ENCODE assay signal across 13 cellular contexts in the genomic region with DNA sequence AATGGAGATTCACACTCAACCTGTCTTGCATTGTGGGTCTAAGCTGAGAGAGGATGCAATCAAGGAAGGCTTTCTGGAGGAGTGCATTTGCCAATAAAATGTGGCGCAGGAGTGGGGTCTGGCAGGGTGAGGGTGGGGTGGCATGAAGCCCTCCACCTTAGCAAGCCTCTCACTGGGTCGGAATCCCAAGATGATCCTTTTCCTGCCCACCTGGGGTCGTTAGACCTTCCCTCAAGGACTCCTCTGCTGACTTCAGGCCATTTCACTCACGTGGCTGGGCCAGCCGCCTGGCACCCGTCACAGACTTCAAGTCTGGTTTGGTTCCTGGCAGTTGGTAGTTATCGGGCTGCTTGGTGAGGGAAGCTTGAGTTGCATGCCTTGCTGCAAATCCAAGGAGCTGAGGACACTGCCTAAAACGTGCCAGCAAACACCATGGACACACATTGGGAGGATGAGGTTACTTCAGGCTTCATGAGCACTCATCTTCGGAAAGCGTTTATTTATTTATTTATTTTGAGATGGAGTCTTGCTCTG. TPM values are rescaled to one million over a fixed set of nuclear protein-coding genes. Genes with fewer than 3 reads are reported as not detected.
A peak's percentile ranks its signal among the peaks of the same experiment; 100 is the strongest.
DNase-seq lines count a peak whose midpoint lies in the region; ATAC-seq, FAIRE-seq and TF ChIP-seq lines count a peak whose summit lies in the region.
"Had no signal": no experiment of that assay in that cellular context is flagged by ENCODE, and none has a peak within 500 bp of the region (broad histone marks: within the 10 kb centered on the region; RNA-seq: fewer than 3 reads in every experiment).

No MANE protein-coding gene starts in this region.

- H4K20me1 ChIP-seq in OCI-LY1 (ENCODE audit: insufficient read depth, low read length), result no peaks in the 10 kb centered on the region
- H4K20me1 ChIP-seq in K562 (replicated peaks; ENCODE audit: control insufficient read depth, insufficient read depth, low read length), result peaks cover 31% of the 10 kb centered on the region

- TF ChIP-seq EP300 in K562 (IDR thresholded peaks at IDR 0.05; ENCODE audit: low read length), result no peak

- WGBS in heart right ventricle, 2 donors, result 67 to 75% methylated on average over 10 of the region's 10 CpGs
- WGBS in K562 (ENCODE audit: insufficient coverage, low coverage, missing lambda C conversion rate), result 84% methylated on average over 10 of the region's 10 CpGs

- FAIRE-seq in K562 (lab: Jason Lieb, UNC), result no peak
- FAIRE-seq: pancreas had no signal

- intact Hi-C loops in left ventricle myocardium inferior (cut with micrococcal nuclease) (no loop called here), heart right ventricle (cut with DNase I) (loop anchor here in 1 of 10 donors (5.0 kb wide), 1 partner anchor 60 kb away; a partner anchor contains a TSS), K562 (cut with micrococcal nuclease) (no loop called here)

- H2AFZ ChIP-seq in OCI-LY1 (ENCODE audit: low read length), result no peak overlapping the region
- H2AFZ ChIP-seq in K562 (ENCODE audit: low read depth, low read length), result no peak overlapping the region

- H3K27me3 ChIP-seq in left ventricle myocardium inferior (ENCODE audit: low read depth) (no peaks in the 10 kb centered on the region), heart right ventricle (no peaks in the 10 kb centered on the region), OCI-LY1 (ENCODE audit: insufficient read depth, low read length) (no peaks in the 10 kb centered on the region), K562 (ENCODE audit: control insufficient read depth in 2 of 2, insufficient read depth in 2 of 2, low read length in 2 of 2) (no peaks in the 10 kb centered on the region), subcutaneous abdominal adipose tissue (ENCODE audit: control insufficient read depth in 5 of 5, insufficient read depth in 4 of 5, low read length in 5 of 5) (no peaks in the 10 kb centered on the region)
- H3K27me3 ChIP-seq: pancreas had no signal

- H3K4me1 ChIP-seq in left ventricle myocardium inferior, result peaks cover 71% of the 10 kb centered on the region
- H3K4me1 ChIP-seq in heart right ventricle, result peaks cover 17 to 65% (median 51%) of the 10 kb centered on the region in 9 donors
- H3K4me1 ChIP-seq in OCI-LY1 (ENCODE audit: insufficient read depth, low read length, severe bottlenecking), result peaks cover 33% of the 10 kb centered on the region
- peaks cover 41 to 57% of the 10 kb centered on the region in 2 experiments for H3K4me1 ChIP-seq in K562 (replicated peaks in 1 of 2; ENCODE audit: control insufficient read depth in 2 of 2, insufficient read depth in 2 of 2, low read length in 2 of 2)
- peaks cover 9 to 60% (median 41%) of the 10 kb centered on the region in 5 donors for H3K4me1 ChIP-seq in subcutaneous abdominal adipose tissue (ENCODE audit: control insufficient read depth in 5 of 5, insufficient read depth in 5 of 5, low read length in 5 of 5)

- H3K9me1 ChIP-seq in K562 (ENCODE audit: control insufficient read depth, insufficient read depth, low read length), result peaks cover 11% of the 10 kb centered on the region

- no peak overlapping the region; the same call in 1 of the 2 replicates for H3K9ac ChIP-seq in OCI-LY1 (ENCODE audit: low read length)
- H3K9ac ChIP-seq in K562 (ENCODE audit: insufficient read depth in 1 of 2, low read depth in 2 of 2, low read length in 2 of 2), result peak overlapping the region; percentile 5 to 15; a peak in 3 of 4 replicates
- peak overlapping the region in 1 of 5 donors; percentile 28 for H3K9ac ChIP-seq in subcutaneous abdominal adipose tissue (ENCODE audit: low read length in 5 of 5)

- H3K9me3 ChIP-seq in left ventricle myocardium inferior (replicated peaks), result no peaks in the 10 kb centered on the region
- H3K9me3 ChIP-seq in heart right ventricle, result no peaks in the 10 kb centered on the region
- H3K9me3 ChIP-seq in OCI-LY1 (ENCODE audit: low read length), result no peaks in the 10 kb centered on the region
- no peaks in the 10 kb centered on the region for H3K9me3 ChIP-seq in K562 (replicated peaks; ENCODE audit: control insufficient read depth, insufficient read depth, low read depth, low read length)
- H3K9me3 ChIP-seq in subcutaneous abdominal adipose tissue (ENCODE audit: control insufficient read depth in 5 of 5, low read length in 5 of 5), result no peaks in the 10 kb centered on the region
- H3K9me3 ChIP-seq: pancreas had no signal

- no TSS peak for BruUV-seq in K562 (replicated peaks; lab: Mats Ljungman, UMichigan)

- H3K79me2 ChIP-seq in OCI-LY1 (ENCODE audit: insufficient read depth, low read length), result peaks cover 14% of the 10 kb centered on the region
- peaks cover 72% of the 10 kb centered on the region for H3K79me2 ChIP-seq in K562 (ENCODE audit: control insufficient read depth, insufficient read depth, low read length)

- no peaks in the 10 kb centered on the region for H3F3A ChIP-seq in OCI-LY1 (ENCODE audit: insufficient read depth, low read length)

- H3K9me2 ChIP-seq in OCI-LY1 (ENCODE audit: low read depth, low read length), result no peaks in the 10 kb centered on the region

- no peak for ATAC-seq in heart right ventricle
- no peak for ATAC-seq in K562
- ATAC-seq in HG02970 (IDR thresholded peaks at IDR 0.05; ENCODE audit: low FRiP score, unreplicated experiment), result no peak
- ATAC-seq in GM19467 (IDR thresholded peaks at IDR 0.05; ENCODE audit: unreplicated experiment), result no peak
- ATAC-seq: pancreas had no signal

- H3K36me3 ChIP-seq in left ventricle myocardium inferior (peaks cover 62% of the 10 kb centered on the region), heart right ventricle (peaks cover 0 to 65% (median 40%) of the 10 kb centered on the region in 9 donors), OCI-LY1 (ENCODE audit: insufficient read depth, low read length) (peaks cover 69% of the 10 kb centered on the region), K562 (ENCODE audit: control insufficient read depth, insufficient read depth, low read length) (peaks cover 62% of the 10 kb centered on the region), subcutaneous abdominal adipose tissue (ENCODE audit: control insufficient read depth in 5 of 5, insufficient read depth in 5 of 5, low read length in 5 of 5) (peaks cover 2 to 47% (median 35%) of the 10 kb centered on the region in 5 donors)

- in situ Hi-C loops in K562 (cut with MboI), result no loop called here

- TF ChIP-seq CTCF in left ventricle myocardium inferior (IDR thresholded peaks at IDR 0.05; ENCODE audit: borderline replicate concordance) (no peak), heart right ventricle (IDR thresholded peaks at IDR 0.05) (no peak), OCI-LY1 (IDR thresholded peaks at IDR 0.05; ENCODE audit: low read length) (no peak), K562 (IDR thresholded peaks at IDR 0.05 in 2 of 3, conservative IDR thresholded peaks at IDR 0.05 in 1 of 3; ENCODE audit: insufficient read depth in 2 of 3, low read depth in 1 of 3, low read length in 3 of 3) (no peak)

- no peak for TF ChIP-seq RAD21 in K562 (CRISPR knock-in tag; conservative IDR thresholded peaks at IDR 0.05 in 1 of 2, IDR thresholded peaks at IDR 0.05 in 1 of 2)

- CTCF ChIA-PET in K562 (lab: Yijun Ruan, JAX; ENCODE audit: low intra/inter-chr PET ratio), result interaction anchor here (0.6 kb wide), 1 partner anchor 314 kb away, joined by 3 read pairs; no protein-coding TSS in a partner anchor

- no peak for TF ChIP-seq POLR2A in K562 (conservative IDR thresholded peaks at IDR 0.05)

- peak overlapping the region; percentile 96 for H3K4me3 ChIP-seq in left ventricle myocardium inferior
- H3K4me3 ChIP-seq in heart right ventricle, result peak overlapping the region in 1 of 10 donors; percentile 5
- H3K4me3 ChIP-seq in OCI-LY1 (ENCODE audit: low read depth, low read length, poor library complexity, severe bottlenecking), result no peak overlapping the region
- no peak overlapping the region for H3K4me3 ChIP-seq in K562
- peak overlapping the region in 4 of 5 donors; percentile 8 to 92 (median 85) for H3K4me3 ChIP-seq in subcutaneous abdominal adipose tissue (ENCODE audit: low read depth in 1 of 5, low read length in 5 of 5)

- H3K4me2 ChIP-seq in OCI-LY1 (ENCODE audit: low read length) (peak overlapping the region; percentile 97; the same call in 1 of the 2 replicates), K562 (ENCODE audit: insufficient read depth, low read length) (peak overlapping the region; percentile 93)

- POLR2A ChIA-PET in K562 (lab: Yijun Ruan, JAX), result interaction anchor here (0.6 to 1.5 kb wide), 2 partner anchors 9 to 311 kb away, joined by 3 to 4 read pairs; no protein-coding TSS in a partner anchor

- peak overlapping the region; percentile 94 for H3K27ac ChIP-seq in left ventricle myocardium inferior (replicated peaks)
- peak overlapping the region in 4 of 10 donors; percentile 22 to 97 (median 36) for H3K27ac ChIP-seq in heart right ventricle
- no peak overlapping the region for H3K27ac ChIP-seq in OCI-LY1 (ENCODE audit: low read depth, low read length, poor library complexity, severe bottlenecking)
- H3K27ac ChIP-seq in K562 (ENCODE audit: extremely low read depth, low read depth, low read length), result no peak overlapping the region; the same call in 2 of the 3 replicates
- peak overlapping the region; percentile 38 for H3K27ac ChIP-seq in subcutaneous abdominal adipose tissue (ENCODE audit: low read depth, low read length)
- H3K27ac ChIP-seq: pancreas had no signal

- no peak for DNase-seq in left ventricle myocardium inferior
- no peak for DNase-seq in heart right ventricle
- no peak for DNase-seq in K562 (ENCODE audit: extremely low read depth in 1 of 4, low spot score in 3 of 4)
- no peak for DNase-seq in pons (ENCODE audit: low spot score)
- DNase-seq: activated CD8-positive, alpha-beta memory T cell treated with anti-CD3 and anti-CD28 coated beads for 24 hours; DMS79; H9; NCI-H2081; pancreas had no signal

RNA-seq across cellular contexts. Expression of a gene that starts 2.5 kb away (rescaled TPM):
- 473 TPM for total RNA-seq in left ventricle myocardium inferior
- total RNA-seq in heart right ventricle, result 100 to 1,000 TPM; 517 to 711 (median 563) TPM
- polyA plus RNA-seq in heart right ventricle, result 100 to 1,000 TPM; 178 to 205 TPM
- total RNA-seq in K562 (2011; cell fraction: chromatin; rRNA removed; ENCODE audit: low replicate concordance), result 590 and 952 TPM in 2 replicates
- 406 and 452 TPM in 2 replicates for total RNA-seq in K562 (2011; cell fraction: nucleolus; rRNA removed)
- 536 and 580 TPM in 2 replicates for total RNA-seq in K562 (2011; cell fraction: nucleoplasm; rRNA removed)
- total RNA-seq in K562 (2014; rRNA removed), result 140 and 173 TPM in 2 replicates
- 95.8 and 118 TPM in 2 replicates for total RNA-seq in K562 (2014; rRNA removed; fragmentation: Illumina TruSeq; extraction: Trizol)
- total RNA-seq in K562 (2015; rRNA removed; fragmentation: Illumina TruSeq; extraction: Trizol), result 122 and 132 TPM in 2 replicates
- 349 and 358 TPM in 2 replicates for total RNA-seq in K562 (2021)
- polyA plus RNA-seq in K562 (2011; rRNA removed), result 94.1 and 259 TPM in 2 replicates
- 182 and 184 TPM in 2 replicates for polyA plus RNA-seq in K562 (2011; cell fraction: cytosol; rRNA removed)
- polyA plus RNA-seq in K562 (2011; cell fraction: nucleus; rRNA removed), result 344 and 354 TPM in 2 replicates
- 353 and 375 TPM in 2 replicates for polyA plus RNA-seq in K562 (2012)
- 306 and 322 TPM in 2 replicates for polyA plus RNA-seq in K562 (2014; fragmentation: Illumina TruSeq; extraction: Trizol)
- polyA plus RNA-seq in K562 (2014; fragmentation: Nextera tagmentation; extraction: Ambion mirVana), result 100 to 1,000 TPM in 1 of 2 experiments, 10 to 100 TPM in 1; 88.3 to 168 TPM
- polyA plus RNA-seq in K562 (2014; rRNA removed), result 114 and 116 TPM in 2 replicates
- 222 and 306 TPM in 2 replicates for polyA minus RNA-seq in K562 (2011; rRNA and poly(A)+ RNA removed)
- 368 and 561 TPM in 2 replicates for polyA minus RNA-seq in K562 (2011; cell fraction: cytosol; rRNA and poly(A)+ RNA removed)
- polyA minus RNA-seq in K562 (2011; cell fraction: nucleus; rRNA and poly(A)+ RNA removed), result 118 and 188 TPM in 2 replicates

RNA-seq across cellular contexts. Expression of a gene that starts 36.7 kb away (rescaled TPM):
- 12.8 TPM for total RNA-seq in left ventricle myocardium inferior
- 10 to 100 TPM in 2 of 10 donors, 1 to 10 TPM in 8; 7.1 to 12.2 (median 9.3) TPM for total RNA-seq in heart right ventricle
- polyA plus RNA-seq in heart right ventricle, result 10 to 100 TPM in 1 of 2 donors, 1 to 10 TPM in 1; 7.1 to 15.3 TPM
- total RNA-seq in K562 (2011; cell fraction: chromatin; rRNA removed; ENCODE audit: low replicate concordance), result 45.0 and 54.7 TPM in 2 replicates
- 50.1 and 53.4 TPM in 2 replicates for total RNA-seq in K562 (2011; cell fraction: nucleolus; rRNA removed)
- 40.0 and 41.6 TPM in 2 replicates for total RNA-seq in K562 (2011; cell fraction: nucleoplasm; rRNA removed)
- 56.5 and 83.0 TPM in 2 replicates for total RNA-seq in K562 (2014; rRNA removed)
- 61.9 and 68.5 TPM in 2 replicates for total RNA-seq in K562 (2014; rRNA removed; fragmentation: Illumina TruSeq; extraction: Trizol)
- total RNA-seq in K562 (2015; rRNA removed; fragmentation: Illumina TruSeq; extraction: Trizol), result 47.7 and 51.1 TPM in 2 replicates
- total RNA-seq in K562 (2021), result 48.6 and 56.3 TPM in 2 replicates
- 62.8 and 65.9 TPM in 2 replicates for polyA plus RNA-seq in K562 (2011; rRNA removed)
- polyA plus RNA-seq in K562 (2011; cell fraction: cytosol; rRNA removed), result 69.2 and 96.2 TPM in 2 replicates
- 32.6 and 34.5 TPM in 2 replicates for polyA plus RNA-seq in K562 (2011; cell fraction: nucleus; rRNA removed)
- 26.8 and 37.9 TPM in 2 replicates for polyA plus RNA-seq in K562 (2012)
- 43.7 and 46.2 TPM in 2 replicates for polyA plus RNA-seq in K562 (2014; fragmentation: Illumina TruSeq; extraction: Trizol)
- polyA plus RNA-seq in K562 (2014; fragmentation: Nextera tagmentation; extraction: Ambion mirVana), result 10 to 100 TPM; 12.1 to 14.6 TPM
- polyA plus RNA-seq in K562 (2014; rRNA removed), result 60.5 and 67.3 TPM in 2 replicates
- 62.3 and 71.3 TPM in 2 replicates for polyA minus RNA-seq in K562 (2011; rRNA and poly(A)+ RNA removed)
- polyA minus RNA-seq in K562 (2011; cell fraction: cytosol; rRNA and poly(A)+ RNA removed), result 16.2 and 17.5 TPM in 2 replicates
- polyA minus RNA-seq in K562 (2011; cell fraction: nucleus; rRNA and poly(A)+ RNA removed), result 12.8 and 20.4 TPM in 2 replicates

Comparison
In these comparisons a context has a peak if more than half of its experiments do, and no peak if none do; other contexts are left out.
1. H3K27ac ChIP-seq: peak in left ventricle myocardium inferior (single experiment) and subcutaneous abdominal adipose tissue (single experiment); none in OCI-LY1 (single experiment) and K562 (single experiment).
2. H3K4me3 ChIP-seq: peak in left ventricle myocardium inferior (single experiment) and subcutaneous abdominal adipose tissue (4 of 5); none in OCI-LY1 (single experiment) and K562 (single experiment).